ENCODE assay signal across 17 cellular contexts in genomic region chr15:70754862-70755261, GRCh38.
"Had no signal": no experiment of that assay in that cellular context is flagged by ENCODE, and none has a peak within 500 bp of the region (broad histone marks: within the 10 kb centered on the region; RNA-seq: fewer than 3 reads in every experiment).

No MANE protein-coding gene starts in this region.

- H3K4me2 ChIP-seq: hepatocyte had no signal

- H3K4me3 Mint-ChIP-seq: activated naive CD8-positive, alpha-beta T cell treated with anti-CD3 and anti-CD28 coated beads, Interleukin-2, amount 10 ng/mL, durations not matched to agents 7 days and 5 days; effector memory CD8-positive, alpha-beta T cell; naive thymus-derived CD4-positive, alpha-beta T cell; stimulated activated naive B cell treated with anti-CD40 and anti-IgM and Interleukin-4, amounts not matched to agents 10 μg/mL and 1 μg/mL and 100 μg/mL, for 72 hours had no signal

- H3K9me3 Mint-ChIP-seq: activated naive CD8-positive, alpha-beta T cell treated with anti-CD3 and anti-CD28 coated beads, Interleukin-2, amount 10 ng/mL, durations not matched to agents 7 days and 5 days; effector memory CD8-positive, alpha-beta T cell; naive thymus-derived CD4-positive, alpha-beta T cell; stimulated activated naive B cell treated with anti-CD40 and anti-IgM and Interleukin-4, amounts not matched to agents 10 μg/mL and 1 μg/mL and 100 μg/mL, for 72 hours had no signal

- H3K9me3 ChIP-seq: mucosa of descending colon, neutrophil had no signal

- H3K27ac ChIP-seq: brain microvascular endothelial cell, hepatocyte, neutrophil had no signal

- H3K36me3 ChIP-seq: neutrophil had no signal

- H2AFZ ChIP-seq: hepatocyte had no signal

- H3K27ac Mint-ChIP-seq: activated naive CD8-positive, alpha-beta T cell treated with anti-CD3 and anti-CD28 coated beads, Interleukin-2, amount 10 ng/mL, durations not matched to agents 7 days and 5 days; effector memory CD8-positive, alpha-beta T cell; naive thymus-derived CD4-positive, alpha-beta T cell; stimulated activated naive B cell treated with anti-CD40 and anti-IgM and Interleukin-4, amounts not matched to agents 10 μg/mL and 1 μg/mL and 100 μg/mL, for 72 hours had no signal

- DNase-seq: activated naive CD4-positive, alpha-beta T cell; activated naive CD8-positive, alpha-beta T cell treated with anti-CD3 and anti-CD28 coated beads, Interleukin-2, amount 10 ng/mL, durations not matched to agents 7 days and 5 days; brain microvascular endothelial cell; effector memory CD8-positive, alpha-beta T cell; islet precursor cell; mucosa of descending colon; naive thymus-derived CD4-positive, alpha-beta T cell; stimulated activated CD4-positive, alpha-beta T cell treated with anti-CD3 and anti-CD28 coated beads, Interleukin-4, amount 100 ng/mL, for 1 hour; stimulated activated naive B cell treated with anti-CD40 and anti-IgM and Interleukin-4, amounts not matched to agents 10 μg/mL and 1 μg/mL and 100 μg/mL, for 72 hours; substantia nigra; T-helper 1 cell; T1000; trophoblast cell had no signal

- H3K27me3 ChIP-seq: brain microvascular endothelial cell, hepatocyte had no signal

- H3K36me3 Mint-ChIP-seq: activated naive CD8-positive, alpha-beta T cell treated with anti-CD3 and anti-CD28 coated beads, Interleukin-2, amount 10 ng/mL, durations not matched to agents 7 days and 5 days; naive thymus-derived CD4-positive, alpha-beta T cell; stimulated activated naive B cell treated with anti-CD40 and anti-IgM and Interleukin-4, amounts not matched to agents 10 μg/mL and 1 μg/mL and 100 μg/mL, for 72 hours had no signal

- H3K4me3 ChIP-seq: hepatocyte, mucosa of descending colon had no signal

- ATAC-seq: activated CD4-positive, CD25-positive, alpha-beta regulatory T cell treated with anti-CD3 and anti-CD28 coated beads, Interleukin-2, amount 50 U/mL, for 24 hours; effector memory CD8-positive, alpha-beta T cell; left lobe of liver; mucosa of descending colon; naive thymus-derived CD4-positive, alpha-beta T cell; stimulated activated naive B cell treated with anti-CD40 and anti-IgM and Interleukin-4, amounts not matched to agents 10 μg/mL and 1 μg/mL and 100 μg/mL, for 72 hours had no signal
